In genomic region chr17:36508439-36508838, GRCh38 we compare ENCODE assay signal across 3 cellular contexts.
A peak's percentile ranks its signal among the peaks of the same experiment; 100 is the strongest.
TF ChIP-seq lines count a peak whose summit lies in the region.

No MANE protein-coding gene starts in this region.

TF ChIP-seq in HEK293, 187 proteins besides CTCF, POLR2A, EP300 and RAD21:
- peak; percentile 94 for TF ChIP-seq ZNF121 (tag by site-specific recombination; IDR thresholded peaks at IDR 0.05)

TF ChIP-seq in WTC11, 78 proteins besides CTCF, POLR2A, EP300 and RAD21:
- TF ChIP-seq ZNF121 (CRISPR knock-in tag; IDR thresholded peaks at IDR 0.05) (peak; percentile 95), GTF2I (CRISPR knock-in tag; conservative IDR thresholded peaks at IDR 0.05) (peak; percentile 49; the same call in 1 of the 2 replicates)

TF ChIP-seq in HepG2, 621 proteins besides CTCF, POLR2A, EP300 and RAD21:
- TF ChIP-seq ZNF121 (CRISPR knock-in tag; IDR thresholded peaks at IDR 0.05), result peak; percentile 82
- TF ChIP-seq, protein P1, sequence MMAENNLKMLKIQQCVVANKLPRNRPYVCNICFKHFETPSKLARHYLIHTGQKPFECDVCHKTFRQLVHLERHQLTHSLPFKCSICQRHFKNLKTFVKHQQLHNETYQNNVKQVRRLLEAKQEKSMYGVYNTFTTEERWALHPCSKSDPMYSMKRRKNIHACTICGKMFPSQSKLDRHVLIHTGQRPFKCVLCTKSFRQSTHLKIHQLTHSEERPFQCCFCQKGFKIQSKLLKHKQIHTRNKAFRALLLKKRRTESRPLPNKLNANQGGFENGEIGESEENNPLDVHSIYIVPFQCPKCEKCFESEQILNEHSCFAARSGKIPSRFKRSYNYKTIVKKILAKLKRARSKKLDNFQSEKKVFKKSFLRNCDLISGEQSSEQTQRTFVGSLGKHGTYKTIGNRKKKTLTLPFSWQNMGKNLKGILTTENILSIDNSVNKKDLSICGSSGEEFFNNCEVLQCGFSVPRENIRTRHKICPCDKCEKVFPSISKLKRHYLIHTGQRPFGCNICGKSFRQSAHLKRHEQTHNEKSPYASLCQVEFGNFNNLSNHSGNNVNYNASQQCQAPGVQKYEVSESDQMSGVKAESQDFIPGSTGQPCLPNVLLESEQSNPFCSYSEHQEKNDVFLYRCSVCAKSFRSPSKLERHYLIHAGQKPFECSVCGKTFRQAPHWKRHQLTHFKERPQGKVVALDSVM (CRISPR knock-in tag; IDR thresholded peaks at IDR 0.05), result peak; percentile 49
